Comparison of ENCODE assay signal across 2 cellular contexts in the genomic region with DNA sequence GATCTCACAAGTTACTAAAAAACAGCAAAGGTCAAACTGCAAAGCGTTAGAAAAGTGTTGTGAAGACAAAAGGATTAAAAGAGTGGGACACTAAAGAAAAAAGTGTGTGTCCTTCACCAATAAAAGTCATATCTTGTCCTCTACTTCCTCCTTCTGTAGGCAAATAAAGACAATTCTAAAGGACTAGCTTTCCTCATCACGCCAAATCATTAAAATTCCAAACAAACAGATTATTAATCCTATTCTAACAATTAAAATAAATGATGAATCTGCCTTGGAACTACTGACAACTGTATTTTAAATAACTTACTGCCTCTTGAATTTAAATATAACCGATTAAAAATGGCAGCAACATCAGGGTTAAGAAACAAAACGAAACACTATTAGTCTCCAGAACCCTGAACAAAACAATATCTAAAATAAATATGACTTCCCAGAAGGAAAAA.
TF ChIP-seq lines count a peak whose summit lies in the region.

No MANE protein-coding gene starts in this region.

TF ChIP-seq in GM12878, 131 proteins besides CTCF, POLR2A, EP300 and RAD21:
- peak; percentile 34; the same call in 1 of the 2 replicates for TF ChIP-seq NFXL1 (IDR thresholded peaks at IDR 0.05; ENCODE audit: borderline replicate concordance)
- peak in 1 of 2 experiments; percentile 99; a peak in 2 of 4 replicates for TF ChIP-seq ETV6 (conservative IDR thresholded peaks at IDR 0.05 in 1 of 2, IDR thresholded peaks at IDR 0.05 in 1 of 2; ENCODE audit: borderline replicate concordance in 1 of 2, low read depth in 1 of 2)
- peak; percentile 9; the same call in 1 of the 2 replicates for TF ChIP-seq NR2C1 (IDR thresholded peaks at IDR 0.05)
- peak; percentile 53 for TF ChIP-seq SMAD1 (IDR thresholded peaks at IDR 0.05; ENCODE audit: low read depth, partially characterized antibody)
- TF ChIP-seq, protein P1, sequence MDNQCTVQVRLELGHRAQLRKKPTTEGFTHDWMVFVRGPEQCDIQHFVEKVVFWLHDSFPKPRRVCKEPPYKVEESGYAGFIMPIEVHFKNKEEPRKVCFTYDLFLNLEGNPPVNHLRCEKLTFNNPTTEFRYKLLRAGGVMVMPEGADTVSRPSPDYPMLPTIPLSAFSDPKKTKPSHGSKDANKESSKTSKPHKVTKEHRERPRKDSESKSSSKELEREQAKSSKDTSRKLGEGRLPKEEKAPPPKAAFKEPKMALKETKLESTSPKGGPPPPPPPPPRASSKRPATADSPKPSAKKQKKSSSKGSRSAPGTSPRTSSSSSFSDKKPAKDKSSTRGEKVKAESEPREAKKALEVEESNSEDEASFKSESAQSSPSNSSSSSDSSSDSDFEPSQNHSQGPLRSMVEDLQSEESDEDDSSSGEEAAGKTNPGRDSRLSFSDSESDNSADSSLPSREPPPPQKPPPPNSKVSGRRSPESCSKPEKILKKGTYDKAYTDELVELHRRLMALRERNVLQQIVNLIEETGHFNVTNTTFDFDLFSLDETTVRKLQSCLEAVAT (IDR thresholded peaks at IDR 0.05), result peak; percentile 88
- peak; percentile 68; the same call in 1 of the 2 replicates for TF ChIP-seq RB1 (IDR thresholded peaks at IDR 0.05; ENCODE audit: borderline replicate concordance)
- TF ChIP-seq NR2F1 (conservative IDR thresholded peaks at IDR 0.05), result peak; percentile 18; the same call in 1 of the 2 replicates
- peak; percentile 1; the same call in 1 of the 2 replicates for TF ChIP-seq JUNB (IDR thresholded peaks at IDR 0.05)

TF ChIP-seq in liver, 16 proteins besides CTCF, POLR2A, EP300 and RAD21:
- peak; percentile 13 for TF ChIP-seq YY1 (IDR thresholded peaks at IDR 0.05)
